In genomic region chr16:89723279-89724250, GRCh38 we compare ENCODE assay signal across 8 cellular contexts. TPM values are rescaled to one million over a fixed set of nuclear protein-coding genes. Genes with fewer than 3 reads are reported as not detected.
DNase-seq lines count a peak whose midpoint lies in the region; ATAC-seq and TF ChIP-seq lines count a peak whose summit lies in the region.

No MANE protein-coding gene starts in this region.

- in situ Hi-C loops in GM13977 (cut with MboI; ENCODE audit: low pct_unique_long_range_greater_than_20kb, low sequenced_read_pairs, unreplicated experiment): no loop called here

- no peak for TF ChIP-seq POLR2A in body of pancreas (IDR thresholded peaks at IDR 0.05)

- intact Hi-C loops in body of pancreas (cut with DNase I): no loop called here

- ATAC-seq in WTC11 (no peak), body of pancreas (no peak), memory B cell (ENCODE audit: low read depth) (no peak), HG03442 (IDR thresholded peaks at IDR 0.05; ENCODE audit: unreplicated experiment) (no peak)
- peak; percentile 82 for ATAC-seq in stimulated activated naive CD8-positive, alpha-beta T cell treated with anti-CD3 and anti-CD28 coated beads, Interleukin-15, amount 100 ng/mL, for 72 hours

- POLR2A ChIA-PET in WTC11 (lab: Charles Lee): interaction anchor here (0.6 to 1.2 kb wide), 2 partner anchors 8 to 15 kb away, joined by 3 to 4 read pairs; no protein-coding TSS in a partner anchor

- H3K4me3 Mint-ChIP-seq in WTC11 (peak overlapping the region; percentile 64; the same call in 1 of the 2 replicates), memory B cell (peak overlapping the region; percentile 95)
- peak overlapping the region; percentile 88 to 93 for H3K4me3 Mint-ChIP-seq in stimulated activated naive CD8-positive, alpha-beta T cell treated with anti-CD3 and anti-CD28 coated beads, Interleukin-15, amount 100 ng/mL, for 72 hours

- no peak overlapping the region for H3K4me3 ChIP-seq in body of pancreas

- H3K9me3 ChIP-seq in body of pancreas: no peaks in the 10 kb centered on the region

- no peaks in the 10 kb centered on the region for H3K9me3 Mint-ChIP-seq in WTC11
- H3K9me3 Mint-ChIP-seq in memory B cell: no peaks in the 10 kb centered on the region
- no peaks in the 10 kb centered on the region for H3K9me3 Mint-ChIP-seq in stimulated activated naive CD8-positive, alpha-beta T cell treated with anti-CD3 and anti-CD28 coated beads, Interleukin-15, amount 100 ng/mL, for 72 hours

- TF ChIP-seq CTCF in C4-2B (conservative IDR thresholded peaks at IDR 0.05) (no peak), WTC11 (IDR thresholded peaks at IDR 0.05) (no peak), body of pancreas (IDR thresholded peaks at IDR 0.05) (no peak), GM13977 (IDR thresholded peaks at IDR 0.05; ENCODE audit: extremely low read depth, insufficient read depth, missing control alignments) (no peak)

- H3K27me3 ChIP-seq in body of pancreas: no peaks in the 10 kb centered on the region

- 83% methylated on average over 10 to 27 of the region's 30 CpGs for WGBS in body of pancreas, 2 donors

- peaks cover 41% of the 10 kb centered on the region for H3K27me3 Mint-ChIP-seq in WTC11 (ENCODE audit: low read depth)
- H3K27me3 Mint-ChIP-seq in memory B cell: no peaks in the 10 kb centered on the region
- no peaks in the 10 kb centered on the region for H3K27me3 Mint-ChIP-seq in stimulated activated naive CD8-positive, alpha-beta T cell treated with anti-CD3 and anti-CD28 coated beads, Interleukin-15, amount 100 ng/mL, for 72 hours

- peaks cover 17% of the 10 kb centered on the region for H3K4me1 Mint-ChIP-seq in WTC11
- peaks cover 12% of the 10 kb centered on the region for H3K4me1 Mint-ChIP-seq in memory B cell
- peaks cover 59% of the 10 kb centered on the region for H3K4me1 Mint-ChIP-seq in stimulated activated naive CD8-positive, alpha-beta T cell treated with anti-CD3 and anti-CD28 coated beads, Interleukin-15, amount 100 ng/mL, for 72 hours

- H3K27ac Mint-ChIP-seq in WTC11 (no peak overlapping the region), memory B cell (peak overlapping the region; percentile 66)
- peak overlapping the region; percentile 74 to 82 for H3K27ac Mint-ChIP-seq in stimulated activated naive CD8-positive, alpha-beta T cell treated with anti-CD3 and anti-CD28 coated beads, Interleukin-15, amount 100 ng/mL, for 72 hours

- CTCF ChIA-PET in WTC11 (lab: Charles Lee): interaction anchor here (1.3 to 2.1 kb wide), 3 partner anchors 18 to 23 kb away, joined by 5 to 10 read pairs (median 6); no protein-coding TSS in a partner anchor

- peaks cover 30% of the 10 kb centered on the region for H3K4me1 ChIP-seq in body of pancreas

- H3K36me3 Mint-ChIP-seq in WTC11 (peaks cover 14% of the 10 kb centered on the region), memory B cell (peaks cover 5% of the 10 kb centered on the region)

- H3K36me3 ChIP-seq in body of pancreas (replicated peaks in 1 of 2; ENCODE audit: insufficient read depth in 1 of 2, low read depth in 2 of 2): peaks cover 0 to 5% of the 10 kb centered on the region in 2 donors

- DNase-seq in WTC11 (ENCODE audit: low spot score): no peak
- DNase-seq in body of pancreas: peak in 3 of 4 donors; percentile 34 to 42 (median 36)
- no peak for DNase-seq in memory B cell (ENCODE audit: low spot score in 2 of 2)
- peak; percentile 85 to 92 for DNase-seq in stimulated activated naive CD8-positive, alpha-beta T cell treated with anti-CD3 and anti-CD28 coated beads, Interleukin-15, amount 100 ng/mL, for 72 hours
- DNase-seq in AML-193 (lab: John Stamatoyannopoulos, UW): no peak
- no peak for DNase-seq in GM13977 (ENCODE audit: low spot score)

- H3K27ac ChIP-seq in C4-2B (peak overlapping the region; percentile 85), body of pancreas (peak overlapping the region in 2 of 4 donors; percentile 93 to 98)

TF ChIP-seq in WTC11, 78 proteins besides CTCF, POLR2A, EP300 and RAD21:
- TF ChIP-seq ZNF671 (CRISPR knock-in tag; IDR thresholded peaks at IDR 0.05) (no peak), KAT7 (CRISPR knock-in tag; IDR thresholded peaks at IDR 0.05; ENCODE audit: borderline replicate concordance) (0 out of 2 replicates have a peak, but pooled peaks have one; percentile 39)
TF ChIP-seq in WTC11: peak in this region for 1.

RNA-seq across cellular contexts. Expression of gene ZNF276, which starts 2.2 kb away (rescaled TPM):
- 13.9 to 17.2 TPM (median 16.6 TPM) in 3 replicates for total RNA-seq in WTC11 (2021)
- total RNA-seq in body of pancreas: 10 to 100 TPM; 20.8 to 41.2 TPM

RNA-seq across cellular contexts. Expression of gene VPS9D1, which starts 2.9 kb away (rescaled TPM):
- total RNA-seq in WTC11 (2021) (3.8 to 5.6 TPM (median 4.2 TPM) in 3 replicates), body of pancreas (10 to 100 TPM in 1 of 2 donors, 1 to 10 TPM in 1; 3.6 to 24.7 TPM)

RNA-seq across cellular contexts. Expression of gene SPATA2L, which starts 22.1 kb away (rescaled TPM):
- total RNA-seq in WTC11 (2021) (12.1 to 15.7 TPM (median 14.1 TPM) in 3 replicates), body of pancreas (10 to 100 TPM; 15.8 to 48.1 TPM)

RNA-seq across cellular contexts. Expression of gene CDK10, which starts 37.1 kb away (rescaled TPM):
- total RNA-seq in WTC11 (2021): 79.8 to 102 TPM (median 81.6 TPM) in 3 replicates
- total RNA-seq in body of pancreas: 100 to 1,000 TPM in 1 of 2 donors, 10 to 100 TPM in 1; 47.5 to 105 TPM

Comparison
In these comparisons a context has a peak if more than half of its experiments do, and no peak if none do; other contexts are left out.
1. DNase-seq: peak in body of pancreas (3 of 4) and stimulated activated naive CD8-positive, alpha-beta T cell treated with anti-CD3 and anti-CD28 coated beads, Interleukin-15, amount 100 ng/mL, for 72 hours (2 of 2); none in WTC11 (single experiment), memory B cell (0 of 2), AML-193 (0 of 2) and GM13977 (single experiment).
2. Peak in every context shown above with its lines, with median percentiles within 50 percentile points of each other: H3K4me3 Mint-ChIP-seq.